ENCODE assay signal across 17 cellular contexts in the genomic region with DNA sequence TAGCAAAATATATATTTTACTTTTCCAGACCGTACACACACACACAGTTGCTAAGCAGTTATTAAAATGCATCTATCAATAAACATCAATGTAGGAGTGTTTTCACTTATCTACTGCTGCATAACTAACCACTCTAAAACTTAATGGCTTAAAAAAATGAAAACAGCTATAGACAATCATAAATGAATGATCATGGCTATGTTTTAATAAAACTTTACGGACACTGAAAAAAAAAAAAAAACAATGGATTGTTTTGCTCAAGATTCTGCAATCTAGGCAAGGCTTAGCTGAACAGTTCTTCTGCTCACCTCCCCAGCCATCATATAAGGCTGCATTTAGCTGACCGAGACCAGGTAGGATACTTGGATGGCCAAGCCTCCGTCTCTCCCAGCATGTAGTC.
DNase-seq lines count a peak whose midpoint lies in the region; ATAC-seq, FAIRE-seq and TF ChIP-seq lines count a peak whose summit lies in the region.
"Had no signal": no experiment of that assay in that cellular context is flagged by ENCODE, and none has a peak within 500 bp of the region (broad histone marks: within the 10 kb centered on the region; RNA-seq: fewer than 3 reads in every experiment).

No MANE protein-coding gene starts in this region.

- DNase-seq in HepG2 (ENCODE audit: low spot score) (no peak), right lobe of liver (no peak), HFFc6 (no peak), trophoblast cell (no peak), OCI-M1 (lab: John Stamatoyannopoulos, UW) (no peak)
- no peak for DNase-seq in stimulated activated CD4-positive, alpha-beta T cell treated with anti-CD3 and anti-CD28 coated beads, Interleukin-4, amount 100 ng/mL, for 1 hour
- DNase-seq: 8988T; C1 segment of cervical spinal cord; Calu3; CD4-positive, alpha-beta memory T cell; COR-L47; DMS53; GF-D8; GOT3; HCEC 1CT had no signal

- H2AK5ac ChIP-seq in trophoblast cell (ENCODE audit: low read length), result no peak overlapping the region

- no peak overlapping the region for H2BK12ac ChIP-seq in trophoblast cell (ENCODE audit: low read length)

- TF ChIP-seq POLR2A in HepG2 (IDR thresholded peaks at IDR 0.05; ENCODE audit: insufficient read depth in 1 of 2, low read depth in 2 of 2, low read length in 2 of 2), result no peak
- no peak for TF ChIP-seq POLR2A in right lobe of liver (IDR thresholded peaks at IDR 0.05)

- H3K4me1 ChIP-seq in HepG2 (ENCODE audit: insufficient read depth, low read length) (peaks cover 7% of the 10 kb centered on the region), right lobe of liver (peaks cover 0 to 6% (median 2%) of the 10 kb centered on the region in 4 donors), trophoblast cell (ENCODE audit: control insufficient read depth in 1 of 2, insufficient read depth in 2 of 2, low read length in 2 of 2) (peaks cover 3 to 5% of the 10 kb centered on the region in 2 experiments)

- H3K27ac ChIP-seq in HepG2 (ENCODE audit: extremely low read length, insufficient read depth, low read length), result no peak overlapping the region
- H3K27ac ChIP-seq in right lobe of liver, result no peak overlapping the region
- H3K27ac ChIP-seq in trophoblast cell (ENCODE audit: low read depth, low read length), result peak overlapping the region; percentile 26

- no peaks in the 10 kb centered on the region for H3K27me3 ChIP-seq in HepG2 (ENCODE audit: control insufficient read depth in 1 of 2, insufficient read depth in 2 of 2, low read length in 2 of 2)
- H3K27me3 ChIP-seq in right lobe of liver, result no peaks in the 10 kb centered on the region
- H3K27me3 ChIP-seq in trophoblast cell (ENCODE audit: insufficient read depth, low read length), result no peaks in the 10 kb centered on the region

- no peaks in the 10 kb centered on the region for H3K9me3 ChIP-seq in HepG2 (ENCODE audit: low read length)
- H3K9me3 ChIP-seq in right lobe of liver, result no peaks in the 10 kb centered on the region
- H3K9me3 ChIP-seq in trophoblast cell (ENCODE audit: insufficient read depth, low read depth, low read length), result no peaks in the 10 kb centered on the region

- no peak overlapping the region for H3K18ac ChIP-seq in trophoblast cell (ENCODE audit: low read length)

- H2BK5ac ChIP-seq in trophoblast cell (ENCODE audit: low read depth, low read length, poor library complexity), result no peak overlapping the region

- no peak overlapping the region for H4K91ac ChIP-seq in trophoblast cell (ENCODE audit: low read depth, low read length)

- no peak for TF ChIP-seq EP300 in HepG2 (IDR thresholded peaks at IDR 0.05; ENCODE audit: low read depth in 2 of 2, low read length in 2 of 2)
- TF ChIP-seq EP300 in HepG2 (CRISPR knock-in tag; IDR thresholded peaks at IDR 0.05; ENCODE audit: borderline replicate concordance), result no peak

- peaks cover 1% of the 10 kb centered on the region for H3K79me1 ChIP-seq in trophoblast cell (ENCODE audit: low read length)

- no peak overlapping the region for H3K14ac ChIP-seq in trophoblast cell (ENCODE audit: low read length)

- H3K4me2 ChIP-seq in HepG2 (ENCODE audit: low read depth, low read length) (no peak overlapping the region), trophoblast cell (ENCODE audit: low read length) (no peak overlapping the region)

- no peak for FAIRE-seq in HepG2 (lab: Jason Lieb, UNC)
- FAIRE-seq: GM12892, H54 had no signal

- no peak overlapping the region for H3K9ac ChIP-seq in HepG2 (ENCODE audit: insufficient read depth, low read depth, low read length)
- no peak overlapping the region for H3K9ac ChIP-seq in trophoblast cell (ENCODE audit: low read length)

- ATAC-seq in HepG2, result no peak
- ATAC-seq in right lobe of liver, result no peak

- CTCF ChIA-PET in HepG2 (lab: Yijun Ruan, JAX; ENCODE audit: low intra/inter-chr PET ratio, low total read pairs), result no interaction called here

- H2AFZ ChIP-seq in HepG2 (ENCODE audit: low read length), result no peak overlapping the region
- H2AFZ ChIP-seq in trophoblast cell (ENCODE audit: insufficient read depth, low read length, poor library complexity), result no peak overlapping the region

- no peak overlapping the region for H4K8ac ChIP-seq in trophoblast cell (ENCODE audit: low read depth, low read length)

- H3K27me3 Mint-ChIP-seq in HFFc6 (ENCODE audit: insufficient read depth), result no peaks in the 10 kb centered on the region

- no peaks in the 10 kb centered on the region for H3K36me3 Mint-ChIP-seq in HFFc6 (ENCODE audit: low read depth)
- H3K36me3 Mint-ChIP-seq: CD4-positive, alpha-beta memory T cell had no signal

- in situ Hi-C loops in HepG2 (cut with HindIII; ENCODE audit: extremely low pct_ligation_motif_present, low pct_unique_long_range_greater_than_20kb), result no loop called here

- no peak overlapping the region for H3K4me3 Mint-ChIP-seq in HFFc6
- H3K4me3 Mint-ChIP-seq: CD4-positive, alpha-beta memory T cell had no signal

- no peak overlapping the region for H2BK120ac ChIP-seq in trophoblast cell (ENCODE audit: insufficient read depth, low read length, poor library complexity)

- BruUV-seq in HepG2 (replicated peaks; lab: Mats Ljungman, UMichigan), result no TSS peak

- H3K4me1 Mint-ChIP-seq in HFFc6 (ENCODE audit: low read depth), result peaks cover 38% of the 10 kb centered on the region
- H3K4me1 Mint-ChIP-seq: CD4-positive, alpha-beta memory T cell had no signal

- H3K4me3 ChIP-seq in HepG2 (replicated peaks in 1 of 3; ENCODE audit: insufficient read depth in 1 of 3, low read depth in 2 of 3, low read length in 3 of 3) (no peak overlapping the region), right lobe of liver (no peak overlapping the region), trophoblast cell (ENCODE audit: low read depth, low read length) (no peak overlapping the region)

- TF ChIP-seq CTCF in HepG2 (CRISPR knock-in tag; IDR thresholded peaks at IDR 0.05) (no peak), right lobe of liver (IDR thresholded peaks at IDR 0.05) (no peak), HFFc6 (IDR thresholded peaks at IDR 0.05) (no peak)

- no peaks in the 10 kb centered on the region for H4K20me1 ChIP-seq in HepG2 (ENCODE audit: insufficient read depth, low read length)

- H3K36me3 ChIP-seq in HepG2 (replicated peaks in 1 of 2; ENCODE audit: control insufficient read depth in 1 of 2, insufficient read depth in 2 of 2, low read length in 2 of 2), result no peaks in the 10 kb centered on the region
- H3K36me3 ChIP-seq in right lobe of liver, result no peaks in the 10 kb centered on the region
- peaks cover 0 to 11% of the 10 kb centered on the region in 2 experiments for H3K36me3 ChIP-seq in trophoblast cell (ENCODE audit: control insufficient read depth in 1 of 2, insufficient read depth in 2 of 2, low read length in 2 of 2)

- H3K4ac ChIP-seq in trophoblast cell (ENCODE audit: low read depth, low read length), result peak overlapping the region; percentile 79

- peak overlapping the region; percentile 29; the same call in 1 of the 2 replicates for H3K27ac Mint-ChIP-seq in HFFc6
- H3K27ac Mint-ChIP-seq: CD4-positive, alpha-beta memory T cell had no signal

- POLR2A ChIA-PET in HepG2 (lab: Yijun Ruan, JAX), result no interaction called here

- H4K12ac ChIP-seq in trophoblast cell (ENCODE audit: low read depth, low read length), result no peak overlapping the region

- H3K9me3 Mint-ChIP-seq in HFFc6, result no peaks in the 10 kb centered on the region
- H3K9me3 Mint-ChIP-seq: CD4-positive, alpha-beta memory T cell had no signal

- no peak overlapping the region for H3K23ac ChIP-seq in trophoblast cell (ENCODE audit: low read length)

- H3K79me2 ChIP-seq in HepG2 (ENCODE audit: insufficient read depth, low read length), result no peaks in the 10 kb centered on the region
- H3K79me2 ChIP-seq in trophoblast cell (ENCODE audit: control insufficient read depth, insufficient read depth, low read length, poor library complexity), result peaks cover 2% of the 10 kb centered on the region

- intact Hi-C loops in HepG2 (cut with micrococcal nuclease; ENCODE audit: unreplicated experiment) (no loop called here), right lobe of liver (cut with DNase I) (no loop called here)

- WGBS in HepG2 (ENCODE audit: low lambda C conversion rate), result 96% methylated on average over 4 of the region's 4 CpGs
- WGBS in right lobe of liver (ENCODE audit: insufficient coverage, low coverage, low lambda C conversion rate, missing lambda C conversion rate), result 100% methylated on average over 4 of the region's 4 CpGs
- no CpG with 5 or more reads among the region's 4 CpGs for WGBS in trophoblast cell (ENCODE audit: extremely low coverage, insufficient coverage, insufficient read length)

- TF ChIP-seq RAD21 in HepG2 (CRISPR knock-in tag; IDR thresholded peaks at IDR 0.05), result no peak

TF ChIP-seq in HepG2, 621 proteins besides CTCF, POLR2A, EP300 and RAD21 (continues in another document):
- TF ChIP-seq ARHGAP35 (CRISPR knock-in tag; IDR thresholded peaks at IDR 0.05; ENCODE audit: borderline replicate concordance) (no peak), ZNF776 (CRISPR knock-in tag; IDR thresholded peaks at IDR 0.05) (no peak), ZNF512B (CRISPR knock-in tag; IDR thresholded peaks at IDR 0.05; ENCODE audit: borderline replicate concordance) (no peak), FIP1L1 (IDR thresholded peaks at IDR 0.05; ENCODE audit: borderline replicate concordance, insufficient read depth, low read depth, low read length) (no peak)
